ENCODE assay signal across 1 cellular context in the genomic region with DNA sequence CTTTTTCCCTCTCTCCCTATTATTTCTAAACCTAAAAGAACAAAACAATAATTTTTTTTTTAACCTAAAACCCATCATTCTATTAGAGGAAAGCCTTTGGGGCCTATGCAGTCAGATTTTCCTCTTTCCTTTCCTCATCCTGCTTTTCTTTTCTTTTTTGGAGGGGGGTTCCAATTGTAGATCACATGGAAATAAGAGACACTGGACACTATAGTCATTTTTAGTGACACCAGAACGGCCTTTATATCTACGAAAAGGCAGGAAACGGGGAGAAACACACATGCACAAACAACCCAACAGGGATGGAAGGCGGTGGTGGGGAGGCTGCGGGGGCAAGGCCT.
TF ChIP-seq lines count a peak whose summit lies in the region.

No MANE protein-coding gene starts in this region.

TF ChIP-seq in IMR-90, 13 proteins besides CTCF, POLR2A, EP300 and RAD21:
- TF ChIP-seq SMC3 (IDR thresholded peaks at IDR 0.05; ENCODE audit: low read depth, low read length) (no peak), NFE2L2 (IDR thresholded peaks at IDR 0.05; ENCODE audit: low read depth, low read length) (no peak), MXI1 (IDR thresholded peaks at IDR 0.05; ENCODE audit: borderline replicate concordance, low read depth, low read length) (no peak), RFX5 (IDR thresholded peaks at IDR 0.05; ENCODE audit: low read depth, low read length) (no peak)
TF ChIP-seq in IMR-90: peak in this region for 0.
